ENCODE assay signal across 4 cellular contexts in the genomic region with DNA sequence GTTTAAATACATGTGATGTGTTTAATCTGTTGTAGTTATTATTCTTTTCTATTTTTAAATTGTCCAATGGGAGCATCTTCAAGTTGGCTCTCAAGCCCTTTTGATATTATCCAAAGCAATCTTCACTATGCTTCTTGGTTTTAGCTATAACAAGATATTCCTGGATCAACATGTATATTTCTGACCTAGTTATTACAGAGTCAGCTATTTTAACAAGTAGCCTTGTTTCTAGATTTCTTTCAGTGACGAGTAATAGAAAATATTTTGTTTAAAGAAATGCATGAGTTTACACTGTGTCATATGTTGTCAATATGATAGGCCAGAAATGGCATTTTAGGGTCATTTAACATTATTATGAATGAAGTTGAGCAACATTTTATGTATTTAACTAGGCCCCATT.
TF ChIP-seq lines count a peak whose summit lies in the region.

No MANE protein-coding gene starts in this region.

TF ChIP-seq in HepG2, 621 proteins besides CTCF, POLR2A, EP300 and RAD21 (continues in another document):
- TF ChIP-seq, protein P1, sequence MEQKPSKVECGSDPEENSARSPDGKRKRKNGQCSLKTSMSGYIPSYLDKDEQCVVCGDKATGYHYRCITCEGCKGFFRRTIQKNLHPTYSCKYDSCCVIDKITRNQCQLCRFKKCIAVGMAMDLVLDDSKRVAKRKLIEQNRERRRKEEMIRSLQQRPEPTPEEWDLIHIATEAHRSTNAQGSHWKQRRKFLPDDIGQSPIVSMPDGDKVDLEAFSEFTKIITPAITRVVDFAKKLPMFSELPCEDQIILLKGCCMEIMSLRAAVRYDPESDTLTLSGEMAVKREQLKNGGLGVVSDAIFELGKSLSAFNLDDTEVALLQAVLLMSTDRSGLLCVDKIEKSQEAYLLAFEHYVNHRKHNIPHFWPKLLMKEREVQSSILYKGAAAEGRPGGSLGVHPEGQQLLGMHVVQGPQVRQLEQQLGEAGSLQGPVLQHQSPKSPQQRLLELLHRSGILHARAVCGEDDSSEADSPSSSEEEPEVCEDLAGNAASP (CRISPR knock-in tag; IDR thresholded peaks at IDR 0.05; ENCODE audit: borderline replicate concordance), result no peak
- TF ChIP-seq ZNF839 (CRISPR knock-in tag; IDR thresholded peaks at IDR 0.05; ENCODE audit: borderline replicate concordance) (no peak), SRF (IDR thresholded peaks at IDR 0.05; ENCODE audit: low read depth, low read length) (no peak), HOXA7 (CRISPR knock-in tag; IDR thresholded peaks at IDR 0.05) (no peak), JUNB (CRISPR knock-in tag; IDR thresholded peaks at IDR 0.05; ENCODE audit: borderline replicate concordance) (no peak), MAFK (conservative IDR thresholded peaks at IDR 0.05 in 1 of 2, IDR thresholded peaks at IDR 0.05 in 1 of 2; ENCODE audit: low read length in 2 of 2) (peak; percentile 60 to 77), PAWR (CRISPR knock-in tag; IDR thresholded peaks at IDR 0.05; ENCODE audit: borderline replicate concordance) (no peak)
- TF ChIP-seq, protein P2, sequence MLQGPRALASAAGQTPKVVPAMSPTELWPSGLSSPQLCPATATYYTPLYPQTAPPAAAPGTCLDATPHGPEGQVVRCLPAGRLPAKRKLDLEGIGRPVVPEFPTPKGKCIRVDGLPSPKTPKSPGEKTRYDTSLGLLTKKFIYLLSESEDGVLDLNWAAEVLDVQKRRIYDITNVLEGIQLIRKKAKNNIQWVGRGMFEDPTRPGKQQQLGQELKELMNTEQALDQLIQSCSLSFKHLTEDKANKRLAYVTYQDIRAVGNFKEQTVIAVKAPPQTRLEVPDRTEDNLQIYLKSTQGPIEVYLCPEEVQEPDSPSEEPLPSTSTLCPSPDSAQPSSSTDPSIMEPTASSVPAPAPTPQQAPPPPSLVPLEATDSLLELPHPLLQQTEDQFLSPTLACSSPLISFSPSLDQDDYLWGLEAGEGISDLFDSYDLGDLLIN (CRISPR knock-in tag; IDR thresholded peaks at IDR 0.05; ENCODE audit: borderline replicate concordance), result no peak

TF ChIP-seq in A549, 52 proteins besides CTCF, POLR2A, EP300 and RAD21:
- TF ChIP-seq, protein P3, sequence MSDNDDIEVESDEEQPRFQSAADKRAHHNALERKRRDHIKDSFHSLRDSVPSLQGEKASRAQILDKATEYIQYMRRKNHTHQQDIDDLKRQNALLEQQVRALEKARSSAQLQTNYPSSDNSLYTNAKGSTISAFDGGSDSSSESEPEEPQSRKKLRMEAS (IDR thresholded peaks at IDR 0.05), result no peak
- TF ChIP-seq MAFK (IDR thresholded peaks at IDR 0.05; ENCODE audit: partially characterized antibody) (peak; percentile 53), ZSCAN20 (CRISPR knock-in tag; IDR thresholded peaks at IDR 0.05) (no peak)

TF ChIP-seq in IMR-90, 13 proteins besides CTCF, POLR2A, EP300 and RAD21:
- TF ChIP-seq RCOR1 (IDR thresholded peaks at IDR 0.05; ENCODE audit: insufficient replicate concordance, low read length), result no peak
- TF ChIP-seq MAFK (IDR thresholded peaks at IDR 0.05; ENCODE audit: low read depth, low read length), result peak; percentile 17; the same call in 1 of the 2 replicates
- no peak for TF ChIP-seq FOS (IDR thresholded peaks at IDR 0.05; ENCODE audit: low read depth, low read length)
- no peak for TF ChIP-seq CEBPB (IDR thresholded peaks at IDR 0.05; ENCODE audit: low read depth, low read length)
- TF ChIP-seq NFE2L2 (IDR thresholded peaks at IDR 0.05; ENCODE audit: low read depth, low read length), result no peak
- TF ChIP-seq CHD1 (IDR thresholded peaks at IDR 0.05; ENCODE audit: low read depth, low read length), result no peak

TF ChIP-seq in K562, 482 proteins besides CTCF, POLR2A, EP300 and RAD21:
- TF ChIP-seq PHB2 (IDR thresholded peaks at IDR 0.05; ENCODE audit: low read depth) (no peak), FOXJ2 (tag; IDR thresholded peaks at IDR 0.05) (no peak), C11orf30 (IDR thresholded peaks at IDR 0.05; ENCODE audit: low read depth) (peak; percentile 8; the same call in 1 of the 2 replicates), SREBF1 (IDR thresholded peaks at IDR 0.05; ENCODE audit: borderline replicate concordance, low read depth, low read length) (no peak), PTTG1 (tag; IDR thresholded peaks at IDR 0.05; ENCODE audit: low read depth) (no peak), ZNF316 (IDR thresholded peaks at IDR 0.05) (peak; percentile 49), GTF2F1 (IDR thresholded peaks at IDR 0.05; ENCODE audit: low read depth, low read length) (no peak), SAFB (IDR thresholded peaks at IDR 0.05; ENCODE audit: borderline replicate concordance, low read depth, low read length) (no peak), NEUROD1 (IDR thresholded peaks at IDR 0.05; ENCODE audit: borderline replicate concordance, low read depth, low read length, partially characterized antibody) (no peak), MYC (IDR thresholded peaks at IDR 0.05; ENCODE audit: low read depth, low read length) (no peak), MYC (CRISPR knock-in tag; IDR thresholded peaks at IDR 0.05; ENCODE audit: borderline replicate concordance, low read depth) (no peak), MEIS2 (IDR thresholded peaks at IDR 0.05; ENCODE audit: partially characterized antibody) (no peak), ZNF717 (CRISPR knock-in tag; IDR thresholded peaks at IDR 0.05) (no peak), ZKSCAN8 (CRISPR knock-in tag; IDR thresholded peaks at IDR 0.05) (no peak), HMGN3 (IDR thresholded peaks at IDR 0.05; ENCODE audit: borderline replicate concordance, extremely low read depth, insufficient read length, low read depth, low read length) (no peak)
- TF ChIP-seq, protein P4, sequence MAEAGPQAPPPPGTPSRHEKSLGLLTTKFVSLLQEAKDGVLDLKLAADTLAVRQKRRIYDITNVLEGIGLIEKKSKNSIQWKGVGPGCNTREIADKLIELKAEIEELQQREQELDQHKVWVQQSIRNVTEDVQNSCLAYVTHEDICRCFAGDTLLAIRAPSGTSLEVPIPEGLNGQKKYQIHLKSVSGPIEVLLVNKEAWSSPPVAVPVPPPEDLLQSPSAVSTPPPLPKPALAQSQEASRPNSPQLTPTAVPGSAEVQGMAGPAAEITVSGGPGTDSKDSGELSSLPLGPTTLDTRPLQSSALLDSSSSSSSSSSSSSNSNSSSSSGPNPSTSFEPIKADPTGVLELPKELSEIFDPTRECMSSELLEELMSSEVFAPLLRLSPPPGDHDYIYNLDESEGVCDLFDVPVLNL (CRISPR knock-in tag; IDR thresholded peaks at IDR 0.05; ENCODE audit: low read depth), result no peak
- TF ChIP-seq, protein P5, sequence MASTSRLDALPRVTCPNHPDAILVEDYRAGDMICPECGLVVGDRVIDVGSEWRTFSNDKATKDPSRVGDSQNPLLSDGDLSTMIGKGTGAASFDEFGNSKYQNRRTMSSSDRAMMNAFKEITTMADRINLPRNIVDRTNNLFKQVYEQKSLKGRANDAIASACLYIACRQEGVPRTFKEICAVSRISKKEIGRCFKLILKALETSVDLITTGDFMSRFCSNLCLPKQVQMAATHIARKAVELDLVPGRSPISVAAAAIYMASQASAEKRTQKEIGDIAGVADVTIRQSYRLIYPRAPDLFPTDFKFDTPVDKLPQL (IDR thresholded peaks at IDR 0.05; ENCODE audit: extremely low read depth, insufficient read length), result no peak
- TF ChIP-seq, protein P6, sequence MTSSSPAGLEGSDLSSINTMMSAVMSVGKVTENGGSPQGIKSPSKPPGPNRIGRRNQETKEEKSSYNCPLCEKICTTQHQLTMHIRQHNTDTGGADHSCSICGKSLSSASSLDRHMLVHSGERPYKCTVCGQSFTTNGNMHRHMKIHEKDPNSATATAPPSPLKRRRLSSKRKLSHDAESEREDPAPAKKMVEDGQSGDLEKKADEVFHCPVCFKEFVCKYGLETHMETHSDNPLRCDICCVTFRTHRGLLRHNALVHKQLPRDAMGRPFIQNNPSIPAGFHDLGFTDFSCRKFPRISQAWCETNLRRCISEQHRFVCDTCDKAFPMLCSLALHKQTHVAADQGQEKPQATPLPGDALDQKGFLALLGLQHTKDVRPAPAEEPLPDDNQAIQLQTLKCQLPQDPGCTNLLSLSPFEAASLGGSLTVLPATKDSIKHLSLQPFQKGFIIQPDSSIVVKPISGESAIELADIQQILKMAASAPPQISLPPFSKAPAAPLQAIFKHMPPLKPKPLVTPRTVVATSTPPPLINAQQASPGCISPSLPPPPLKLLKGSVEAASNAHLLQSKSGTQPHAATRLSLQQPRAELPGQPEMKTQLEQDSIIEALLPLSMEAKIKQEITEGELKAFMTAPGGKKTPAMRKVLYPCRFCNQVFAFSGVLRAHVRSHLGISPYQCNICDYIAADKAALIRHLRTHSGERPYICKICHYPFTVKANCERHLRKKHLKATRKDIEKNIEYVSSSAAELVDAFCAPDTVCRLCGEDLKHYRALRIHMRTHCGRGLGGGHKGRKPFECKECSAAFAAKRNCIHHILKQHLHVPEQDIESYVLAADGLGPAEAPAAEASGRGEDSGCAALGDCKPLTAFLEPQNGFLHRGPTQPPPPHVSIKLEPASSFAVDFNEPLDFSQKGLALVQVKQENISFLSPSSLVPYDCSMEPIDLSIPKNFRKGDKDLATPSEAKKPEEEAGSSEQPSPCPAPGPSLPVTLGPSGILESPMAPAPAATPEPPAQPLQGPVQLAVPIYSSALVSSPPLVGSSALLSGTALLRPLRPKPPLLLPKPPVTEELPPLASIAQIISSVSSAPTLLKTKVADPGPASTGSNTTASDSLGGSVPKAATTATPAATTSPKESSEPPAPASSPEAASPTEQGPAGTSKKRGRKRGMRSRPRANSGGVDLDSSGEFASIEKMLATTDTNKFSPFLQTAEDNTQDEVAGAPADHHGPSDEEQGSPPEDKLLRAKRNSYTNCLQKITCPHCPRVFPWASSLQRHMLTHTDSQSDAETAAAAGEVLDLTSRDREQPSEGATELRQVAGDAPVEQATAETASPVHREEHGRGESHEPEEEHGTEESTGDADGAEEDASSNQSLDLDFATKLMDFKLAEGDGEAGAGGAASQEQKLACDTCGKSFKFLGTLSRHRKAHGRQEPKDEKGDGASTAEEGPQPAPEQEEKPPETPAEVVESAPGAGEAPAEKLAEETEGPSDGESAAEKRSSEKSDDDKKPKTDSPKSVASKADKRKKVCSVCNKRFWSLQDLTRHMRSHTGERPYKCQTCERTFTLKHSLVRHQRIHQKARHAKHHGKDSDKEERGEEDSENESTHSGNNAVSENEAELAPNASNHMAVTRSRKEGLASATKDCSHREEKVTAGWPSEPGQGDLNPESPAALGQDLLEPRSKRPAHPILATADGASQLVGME (CRISPR knock-in tag; IDR thresholded peaks at IDR 0.05), result no peak
- TF ChIP-seq, protein P7, sequence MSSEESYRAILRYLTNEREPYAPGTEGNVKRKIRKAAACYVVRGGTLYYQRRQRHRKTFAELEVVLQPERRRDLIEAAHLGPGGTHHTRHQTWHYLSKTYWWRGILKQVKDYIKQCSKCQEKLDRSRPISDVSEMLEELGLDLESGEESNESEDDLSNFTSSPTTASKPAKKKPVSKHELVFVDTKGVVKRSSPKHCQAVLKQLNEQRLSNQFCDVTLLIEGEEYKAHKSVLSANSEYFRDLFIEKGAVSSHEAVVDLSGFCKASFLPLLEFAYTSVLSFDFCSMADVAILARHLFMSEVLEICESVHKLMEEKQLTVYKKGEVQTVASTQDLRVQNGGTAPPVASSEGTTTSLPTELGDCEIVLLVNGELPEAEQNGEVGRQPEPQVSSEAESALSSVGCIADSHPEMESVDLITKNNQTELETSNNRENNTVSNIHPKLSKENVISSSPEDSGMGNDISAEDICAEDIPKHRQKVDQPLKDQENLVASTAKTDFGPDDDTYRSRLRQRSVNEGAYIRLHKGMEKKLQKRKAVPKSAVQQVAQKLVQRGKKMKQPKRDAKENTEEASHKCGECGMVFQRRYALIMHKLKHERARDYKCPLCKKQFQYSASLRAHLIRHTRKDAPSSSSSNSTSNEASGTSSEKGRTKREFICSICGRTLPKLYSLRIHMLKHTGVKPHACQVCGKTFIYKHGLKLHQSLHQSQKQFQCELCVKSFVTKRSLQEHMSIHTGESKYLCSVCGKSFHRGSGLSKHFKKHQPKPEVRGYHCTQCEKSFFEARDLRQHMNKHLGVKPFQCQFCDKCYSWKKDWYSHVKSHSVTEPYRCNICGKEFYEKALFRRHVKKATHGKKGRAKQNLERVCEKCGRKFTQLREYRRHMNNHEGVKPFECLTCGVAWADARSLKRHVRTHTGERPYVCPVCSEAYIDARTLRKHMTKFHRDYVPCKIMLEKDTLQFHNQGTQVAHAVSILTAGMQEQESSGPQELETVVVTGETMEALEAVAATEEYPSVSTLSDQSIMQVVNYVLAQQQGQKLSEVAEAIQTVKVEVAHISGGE (CRISPR knock-in tag; IDR thresholded peaks at IDR 0.05), result no peak
